Comparison of ENCODE assay signal across 8 cellular contexts in the genomic region with DNA sequence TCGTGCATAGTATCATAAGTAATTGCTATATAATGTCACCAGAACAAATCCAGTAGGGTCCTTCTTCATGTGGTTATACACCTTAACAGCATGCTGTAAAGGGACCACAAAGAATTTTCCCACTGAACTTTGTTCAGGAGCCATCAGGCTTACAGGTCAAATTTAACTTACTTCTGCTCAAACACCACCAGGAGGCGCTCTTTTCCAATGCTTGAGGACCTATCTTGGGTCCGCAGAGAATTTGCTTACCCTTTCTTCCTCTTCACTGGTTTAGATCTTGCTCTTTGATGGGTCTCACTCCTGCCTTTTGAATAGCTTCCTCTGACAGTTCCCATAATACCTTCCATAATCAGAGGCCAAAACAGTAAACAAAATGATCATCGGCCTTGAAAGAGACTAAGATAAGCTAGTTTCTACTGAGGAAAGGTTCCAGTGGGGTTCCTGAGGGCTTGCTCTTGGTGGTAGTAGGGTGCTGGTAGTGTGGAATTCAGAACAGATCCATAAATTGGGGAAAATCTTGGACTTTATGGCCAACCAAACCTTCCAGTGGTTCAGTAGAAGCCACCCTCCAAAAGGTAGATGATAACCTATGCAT. TPM values are rescaled to one million over a fixed set of nuclear protein-coding genes. Genes with fewer than 3 reads are reported as not detected.
DNase-seq lines count a peak whose midpoint lies in the region; ATAC-seq, FAIRE-seq and TF ChIP-seq lines count a peak whose summit lies in the region.
"Had no signal": no experiment of that assay in that cellular context is flagged by ENCODE, and none has a peak within 500 bp of the region (broad histone marks: within the 10 kb centered on the region; RNA-seq: fewer than 3 reads in every experiment).

No MANE protein-coding gene starts in this region.

- H3K4me3 ChIP-seq in GM12864 (ENCODE audit: low read depth, low read length) (no peak overlapping the region), body of pancreas (no peak overlapping the region), keratinocyte (ENCODE audit: control insufficient read depth in 2 of 3, extremely low read depth in 1 of 3, insufficient read depth in 2 of 3, low read depth in 1 of 3, low read length in 3 of 3) (no peak overlapping the region)

- H3K4me1 ChIP-seq in body of pancreas = peaks cover 3% of the 10 kb centered on the region
- no peaks in the 10 kb centered on the region for H3K4me1 ChIP-seq in keratinocyte (ENCODE audit: control insufficient read depth, extremely low read depth, insufficient read depth, low read length)

- TF ChIP-seq CTCF in GM12864 (IDR thresholded peaks at IDR 0.05; ENCODE audit: low read depth, low read length, missing control alignments) (peak; percentile 79), body of pancreas (IDR thresholded peaks at IDR 0.05) (peak; percentile 56 to 87 (median 73)), keratinocyte (optimal IDR thresholded peaks at IDR 0.05 in 1 of 3, IDR thresholded peaks at IDR 0.05 in 1 of 3, conservative IDR thresholded peaks at IDR 0.05 in 1 of 3; ENCODE audit: extremely low read depth in 1 of 3, insufficient read depth in 2 of 3, low read length in 3 of 3) (peak; percentile 67 to 78 (median 69))

- peak; percentile 77 for FAIRE-seq in keratinocyte (lab: Jason Lieb, UNC)
- FAIRE-seq: frontal cortex had no signal

- H3K27me3 ChIP-seq in body of pancreas = no peaks in the 10 kb centered on the region
- H3K27me3 ChIP-seq in keratinocyte (ENCODE audit: control insufficient read depth, extremely low read depth, insufficient read depth, low read length) = no peaks in the 10 kb centered on the region

- no peaks in the 10 kb centered on the region for H3K9me1 ChIP-seq in keratinocyte (ENCODE audit: control insufficient read depth, extremely low read depth, insufficient read depth, low read length)

- 19 to 22% methylated on average over 4 of the region's 4 CpGs for WGBS in body of pancreas, 2 donors

- no peak overlapping the region for H3K9ac ChIP-seq in keratinocyte (ENCODE audit: control insufficient read depth, extremely low read depth, insufficient read depth, low read length)

- no peak for TF ChIP-seq POLR2A in body of pancreas (IDR thresholded peaks at IDR 0.05)

- dilution Hi-C loops in keratinocyte (cut with MboI; ENCODE audit: extremely low pct_ligation_motif_present, low sequenced_read_pairs) = no loop called here

- intact Hi-C loops in body of pancreas (cut with DNase I) = loop anchor here (5.0 kb wide), 1 partner anchor 73 kb away; no protein-coding TSS in a partner anchor

- no peaks in the 10 kb centered on the region for H4K20me1 ChIP-seq in keratinocyte (ENCODE audit: control insufficient read depth, extremely low read depth, insufficient read depth, low read length)

- H3K27ac ChIP-seq in body of pancreas (no peak overlapping the region), keratinocyte (ENCODE audit: control insufficient read depth, insufficient read depth, low read length) (no peak overlapping the region)

- ATAC-seq in body of pancreas (peak; percentile 71), HG02884 (IDR thresholded peaks at IDR 0.05; ENCODE audit: unreplicated experiment) (no peak)

- no peak overlapping the region for H2AFZ ChIP-seq in keratinocyte (ENCODE audit: control insufficient read depth, low read length)

- H3K9me3 ChIP-seq in body of pancreas (peaks cover 0 to 11% (median 0%) of the 10 kb centered on the region in 3 donors), keratinocyte (ENCODE audit: control insufficient read depth, low read depth, low read length) (no peaks in the 10 kb centered on the region)

- DNase-seq in GM12864 (ENCODE audit: low read depth) (peak; percentile 26), NCI-H146 treated with DMSO at 0.1 percent for 48 hours (lab: John Stamatoyannopoulos, UW; ENCODE audit: unreplicated experiment) (peak; percentile 63), T-helper 2 cell (peak in 3 of 5 experiments; percentile 38 to 63 (median 55)), body of pancreas (peak; percentile 63 to 74 (median 73)), keratinocyte (ENCODE audit: low read depth, low spot score) (peak; percentile 26)
- peak; percentile 59 to 63 for DNase-seq in stimulated activated CD4-positive, alpha-beta T cell treated with anti-CD3 and anti-CD28 coated beads, Interleukin-2, amount 100 ng/mL, for 48 hours

- no peaks in the 10 kb centered on the region for H3K36me3 ChIP-seq in body of pancreas (replicated peaks in 1 of 2; ENCODE audit: insufficient read depth in 1 of 2, low read depth in 2 of 2)
- no peaks in the 10 kb centered on the region for H3K36me3 ChIP-seq in keratinocyte (ENCODE audit: control insufficient read depth in 2 of 2, extremely low read depth in 1 of 2, insufficient read depth in 2 of 2, low read length in 2 of 2)

- no peaks in the 10 kb centered on the region for H3K79me2 ChIP-seq in keratinocyte (ENCODE audit: control insufficient read depth, insufficient read depth, low read length)

- H3K4me2 ChIP-seq in keratinocyte (ENCODE audit: control insufficient read depth, extremely low read depth, insufficient read depth, low read depth, low read length) = no peak overlapping the region

RNA-seq across cellular contexts. Expression of gene SCGB2B2, which starts 37.4 kb away (rescaled TPM):
- total RNA-seq in body of pancreas = 1 to 10 TPM in 1 of 2 donors, under 1 TPM in 1; 0.52 to 4.3 TPM
- 0.04 to 0.14 TPM (median 0.10 TPM) in 3 replicates for polyA plus RNA-seq in keratinocyte
- not detected for polyA plus RNA-seq in keratinocyte (2011; ENCODE audit: low read depth)
- 0.03 TPM in 1 of 2 replicates, not detected in the other for polyA plus RNA-seq in keratinocyte (2011; cell fraction: cytosol; rRNA removed)
- polyA plus RNA-seq in keratinocyte (2011; cell fraction: nucleus; rRNA removed) = 0.64 and 0.84 TPM in 2 replicates
- polyA plus RNA-seq in keratinocyte (2012; ENCODE audit: low replicate concordance) = not detected in 2 replicates
- polyA minus RNA-seq in keratinocyte = 0.22 to 0.23 TPM in 2 of 3 replicates, not detected in the other
- not detected for polyA minus RNA-seq in keratinocyte (2011; cell fraction: cytosol; rRNA and poly(A)+ RNA removed)
- polyA minus RNA-seq in keratinocyte (2011; cell fraction: nucleus; rRNA and poly(A)+ RNA removed) = 0.42 and 1.6 TPM in 2 replicates

RNA-seq across cellular contexts. Expression of gene ZNF302, which starts 37.9 kb away (rescaled TPM):
- total RNA-seq in body of pancreas = 10 to 100 TPM; 16.6 to 49.1 TPM
- polyA plus RNA-seq in keratinocyte = 6.4 to 14.1 TPM (median 13.4 TPM) in 3 replicates
- 2.5 TPM for polyA plus RNA-seq in keratinocyte (2011; ENCODE audit: low read depth)
- 3.1 and 5.8 TPM in 2 replicates for polyA plus RNA-seq in keratinocyte (2011; cell fraction: cytosol; rRNA removed)
- 31.5 and 41.6 TPM in 2 replicates for polyA plus RNA-seq in keratinocyte (2011; cell fraction: nucleus; rRNA removed)
- polyA plus RNA-seq in keratinocyte (2012; ENCODE audit: low replicate concordance) = 6.2 and 9.3 TPM in 2 replicates
- 1.3 to 10.2 TPM (median 8.6 TPM) in 3 replicates for polyA minus RNA-seq in keratinocyte
- 3.1 TPM for polyA minus RNA-seq in keratinocyte (2011; cell fraction: cytosol; rRNA and poly(A)+ RNA removed)
- polyA minus RNA-seq in keratinocyte (2011; cell fraction: nucleus; rRNA and poly(A)+ RNA removed) = 7.7 and 9.4 TPM in 2 replicates
